10 cellular contexts compared by ENCODE assay signal in genomic region chr2:98911376-98912154, GRCh38. TPM values are rescaled to one million over a fixed set of nuclear protein-coding genes. Genes with fewer than 3 reads are reported as not detected.
DNase-seq lines count a peak whose midpoint lies in the region; ATAC-seq and TF ChIP-seq lines count a peak whose summit lies in the region.
"Had no signal": no experiment of that assay in that cellular context is flagged by ENCODE, and none has a peak within 500 bp of the region (broad histone marks: within the 10 kb centered on the region; RNA-seq: fewer than 3 reads in every experiment).

No MANE protein-coding gene starts in this region.

- peak; percentile 1 for DNase-seq in Ammon's horn (ENCODE audit: low spot score)
- peak; percentile 62 for DNase-seq in LHCN-M2 (ENCODE audit: low read depth)
- no peak for DNase-seq in caudate nucleus (lab: John Stamatoyannopoulos, UW)
- DNase-seq in mesenteric fat pad (ENCODE audit: low spot score): peak; percentile 53
- no peak for DNase-seq in NCI-H2227 (lab: John Stamatoyannopoulos, UW; ENCODE audit: unreplicated experiment)
- DNase-seq in NCI-H1436 treated with DMSO at 0.1 percent for 48 hours (lab: John Stamatoyannopoulos, UW): no peak
- DNase-seq in GM23338 (ENCODE audit: low spot score): no peak
- DNase-seq: left colon had no signal

- no peak overlapping the region for H3K4me2 ChIP-seq in GM23338
- H3K4me2 ChIP-seq: smooth muscle cell had no signal

- H3K79me2 ChIP-seq in GM23338 (replicated peaks; ENCODE audit: insufficient read depth): no peaks in the 10 kb centered on the region

- H3K4me3 ChIP-seq in GM23338: no peak overlapping the region
- H3K4me3 ChIP-seq: smooth muscle cell had no signal

- H2AFZ ChIP-seq in GM23338: no peak overlapping the region

- no peak overlapping the region for H3K27ac Mint-ChIP-seq in GM23338

- no peak overlapping the region for H3K4me3 Mint-ChIP-seq in GM23338

- H3K9me3 Mint-ChIP-seq in GM23338: no peaks in the 10 kb centered on the region

- TF ChIP-seq CTCF in GM23338 (conservative IDR thresholded peaks at IDR 0.05; ENCODE audit: low read depth in 2 of 2): no peak

- no peaks in the 10 kb centered on the region for H3F3A ChIP-seq in GM23338 (replicated peaks; ENCODE audit: low read depth)

- H3K36me3 Mint-ChIP-seq in GM23338 (ENCODE audit: low read depth): no peaks in the 10 kb centered on the region

- no peaks in the 10 kb centered on the region for H4K20me1 ChIP-seq in GM23338 (replicated peaks; ENCODE audit: insufficient read depth)

- H3K27ac ChIP-seq in caudate nucleus (ENCODE audit: low read depth, low read length) (peak overlapping the region; percentile 85), GM23338 (ENCODE audit: low read depth) (no peak overlapping the region)

- no peaks in the 10 kb centered on the region for H3K9me2 ChIP-seq in GM23338 (ENCODE audit: insufficient read depth)

- ATAC-seq in HG03025 (IDR thresholded peaks at IDR 0.05; ENCODE audit: low FRiP score, unreplicated experiment) (no peak), GM23338 (no peak)
- ATAC-seq: left colon had no signal

- H3K4me1 Mint-ChIP-seq in GM23338: peaks cover 34% of the 10 kb centered on the region

- H3K36me3 ChIP-seq in GM23338 (ENCODE audit: insufficient read depth): no peaks in the 10 kb centered on the region

- no peaks in the 10 kb centered on the region for H3K27me3 ChIP-seq in GM23338 (ENCODE audit: insufficient read depth)

- peaks cover 15% of the 10 kb centered on the region for H3K4me1 ChIP-seq in GM23338 (ENCODE audit: insufficient read depth)

- peaks cover 3% of the 10 kb centered on the region for H3K27me3 Mint-ChIP-seq in GM23338 (ENCODE audit: insufficient read depth, low read depth, poor library complexity)

TF ChIP-seq in GM23338, 12 proteins besides CTCF, POLR2A, EP300 and RAD21:
- TF ChIP-seq, protein P1, sequence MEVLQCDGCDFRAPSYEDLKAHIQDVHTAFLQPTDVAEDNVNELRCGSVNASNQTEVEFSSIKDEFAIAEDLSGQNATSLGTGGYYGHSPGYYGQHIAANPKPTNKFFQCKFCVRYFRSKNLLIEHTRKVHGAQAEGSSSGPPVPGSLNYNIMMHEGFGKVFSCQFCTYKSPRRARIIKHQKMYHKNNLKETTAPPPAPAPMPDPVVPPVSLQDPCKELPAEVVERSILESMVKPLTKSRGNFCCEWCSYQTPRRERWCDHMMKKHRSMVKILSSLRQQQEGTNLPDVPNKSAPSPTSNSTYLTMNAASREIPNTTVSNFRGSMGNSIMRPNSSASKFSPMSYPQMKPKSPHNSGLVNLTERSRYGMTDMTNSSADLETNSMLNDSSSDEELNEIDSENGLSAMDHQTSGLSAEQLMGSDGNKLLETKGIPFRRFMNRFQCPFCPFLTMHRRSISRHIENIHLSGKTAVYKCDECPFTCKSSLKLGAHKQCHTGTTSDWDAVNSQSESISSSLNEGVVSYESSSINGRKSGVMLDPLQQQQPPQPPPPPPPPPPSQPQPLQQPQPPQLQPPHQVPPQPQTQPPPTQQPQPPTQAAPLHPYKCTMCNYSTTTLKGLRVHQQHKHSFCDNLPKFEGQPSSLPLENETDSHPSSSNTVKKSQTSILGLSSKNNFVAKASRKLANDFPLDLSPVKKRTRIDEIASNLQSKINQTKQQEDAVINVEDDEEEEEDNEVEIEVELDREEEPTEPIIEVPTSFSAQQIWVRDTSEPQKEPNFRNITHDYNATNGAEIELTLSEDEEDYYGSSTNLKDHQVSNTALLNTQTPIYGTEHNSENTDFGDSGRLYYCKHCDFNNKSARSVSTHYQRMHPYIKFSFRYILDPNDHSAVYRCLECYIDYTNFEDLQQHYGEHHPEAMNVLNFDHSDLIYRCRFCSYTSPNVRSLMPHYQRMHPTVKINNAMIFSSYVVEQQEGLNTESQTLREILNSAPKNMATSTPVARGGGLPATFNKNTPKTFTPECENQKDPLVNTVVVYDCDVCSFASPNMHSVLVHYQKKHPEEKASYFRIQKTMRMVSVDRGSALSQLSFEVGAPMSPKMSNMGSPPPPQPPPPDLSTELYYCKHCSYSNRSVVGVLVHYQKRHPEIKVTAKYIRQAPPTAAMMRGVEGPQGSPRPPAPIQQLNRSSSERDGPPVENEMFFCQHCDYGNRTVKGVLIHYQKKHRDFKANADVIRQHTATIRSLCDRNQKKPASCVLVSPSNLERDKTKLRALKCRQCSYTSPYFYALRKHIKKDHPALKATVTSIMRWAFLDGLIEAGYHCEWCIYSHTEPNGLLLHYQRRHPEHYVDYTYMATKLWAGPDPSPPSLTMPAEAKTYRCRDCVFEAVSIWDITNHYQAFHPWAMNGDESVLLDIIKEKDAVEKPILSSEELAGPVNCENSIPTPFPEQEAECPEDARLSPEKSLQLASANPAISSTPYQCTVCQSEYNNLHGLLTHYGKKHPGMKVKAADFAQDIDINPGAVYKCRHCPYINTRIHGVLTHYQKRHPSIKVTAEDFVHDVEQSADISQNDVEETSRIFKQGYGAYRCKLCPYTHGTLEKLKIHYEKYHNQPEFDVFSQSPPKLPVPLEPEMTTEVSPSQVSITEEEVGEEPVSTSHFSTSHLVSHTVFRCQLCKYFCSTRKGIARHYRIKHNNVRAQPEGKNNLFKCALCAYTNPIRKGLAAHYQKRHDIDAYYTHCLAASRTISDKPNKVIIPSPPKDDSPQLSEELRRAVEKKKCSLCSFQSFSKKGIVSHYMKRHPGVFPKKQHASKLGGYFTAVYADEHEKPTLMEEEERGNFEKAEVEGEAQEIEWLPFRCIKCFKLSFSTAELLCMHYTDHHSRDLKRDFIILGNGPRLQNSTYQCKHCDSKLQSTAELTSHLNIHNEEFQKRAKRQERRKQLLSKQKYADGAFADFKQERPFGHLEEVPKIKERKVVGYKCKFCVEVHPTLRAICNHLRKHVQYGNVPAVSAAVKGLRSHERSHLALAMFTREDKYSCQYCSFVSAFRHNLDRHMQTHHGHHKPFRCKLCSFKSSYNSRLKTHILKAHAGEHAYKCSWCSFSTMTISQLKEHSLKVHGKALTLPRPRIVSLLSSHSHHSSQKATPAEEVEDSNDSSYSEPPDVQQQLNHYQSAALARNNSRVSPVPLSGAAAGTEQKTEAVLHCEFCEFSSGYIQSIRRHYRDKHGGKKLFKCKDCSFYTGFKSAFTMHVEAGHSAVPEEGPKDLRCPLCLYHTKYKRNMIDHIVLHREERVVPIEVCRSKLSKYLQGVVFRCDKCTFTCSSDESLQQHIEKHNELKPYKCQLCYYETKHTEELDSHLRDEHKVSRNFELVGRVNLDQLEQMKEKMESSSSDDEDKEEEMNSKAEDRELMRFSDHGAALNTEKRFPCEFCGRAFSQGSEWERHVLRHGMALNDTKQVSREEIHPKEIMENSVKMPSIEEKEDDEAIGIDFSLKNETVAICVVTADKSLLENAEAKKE (CRISPR knock-in tag; IDR thresholded peaks at IDR 0.05): no peak
- TF ChIP-seq EZH2 (IDR thresholded peaks at IDR 0.05; ENCODE audit: low read depth, unreplicated experiment) (no peak), ZNF114 (CRISPR knock-in tag; IDR thresholded peaks at IDR 0.05) (no peak)

RNA-seq across cellular contexts. Expression of gene CRACDL, which starts 24.5 kb away (rescaled TPM):
- not detected in 2 replicates for total RNA-seq in LHCN-M2 (2014; rRNA removed)
- polyA plus RNA-seq in LHCN-M2 (2012): 0.18 TPM
- total RNA-seq in mesenteric fat pad: 7.9 TPM
- 0.14 and 0.85 TPM in 2 replicates for total RNA-seq in GM23338 (2014; rRNA removed; shearing (Covaris generic))
- 0.16 and 0.50 TPM in 2 replicates for polyA plus RNA-seq in GM23338 (2016; fragmentation: Nextera tagmentation; extraction: Ambion mirVana)

Comparison
In these comparisons a context has a peak if more than half of its experiments do, and no peak if none do; other contexts are left out.
1. DNase-seq: peak in Ammon's horn (single experiment), LHCN-M2 (single experiment) and mesenteric fat pad (single experiment); none in caudate nucleus (0 of 61), NCI-H2227 (single experiment), NCI-H1436 treated with DMSO at 0.1 percent for 48 hours (single experiment) and GM23338 (single experiment).